Comparison of ENCODE assay signal across 14 cellular contexts in the genomic region with DNA sequence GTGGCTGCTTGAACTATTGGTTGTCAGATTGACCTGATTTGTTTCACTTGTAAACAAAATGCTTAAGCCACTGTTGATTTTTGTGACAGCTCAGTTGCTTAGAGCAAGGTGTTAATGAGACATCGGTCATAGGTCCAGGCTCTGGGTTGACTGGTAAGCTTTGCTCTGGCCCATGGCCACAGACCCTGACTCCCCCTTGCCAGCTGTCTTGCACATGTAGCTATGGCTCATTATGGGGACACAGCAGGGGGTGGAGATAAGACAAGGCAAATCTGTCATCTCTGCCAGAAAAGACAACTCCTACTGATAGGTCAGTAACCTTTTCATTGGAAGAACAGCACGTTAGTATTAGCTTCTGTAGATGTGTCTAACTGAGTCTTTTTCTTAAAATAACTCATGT.
DNase-seq lines count a peak whose midpoint lies in the region; ATAC-seq and TF ChIP-seq lines count a peak whose summit lies in the region.
"Had no signal": no experiment of that assay in that cellular context is flagged by ENCODE, and none has a peak within 500 bp of the region (broad histone marks: within the 10 kb centered on the region; RNA-seq: fewer than 3 reads in every experiment).

No MANE protein-coding gene starts in this region.

- peak overlapping the region; percentile 9; the same call in 1 of the 2 replicates for H4K5ac ChIP-seq in IMR-90 (ENCODE audit: low read depth, low read length)

- peaks cover 38 to 58% (median 39%) of the 10 kb centered on the region in 4 donors for H3K4me1 Mint-ChIP-seq in CD4-positive, CD25-positive, alpha-beta regulatory T cell
- H3K4me1 Mint-ChIP-seq in T-helper 2 cell treated with Interferon-gamma antibody and Interleukin-4, amounts not matched to agents 5 μg/mL and 100 μg/mL, for 36 hours (ENCODE audit: low read depth) = peaks cover 19% of the 10 kb centered on the region

- POLR2A ChIA-PET in IMR-90 (lab: Charles Lee; ENCODE audit: unreplicated experiment) = no interaction called here

- WGBS in IMR-90 (ENCODE audit: extremely low coverage in 2 of 2, insufficient read length in 1 of 2), 2 experiments = no CpG with 5 or more reads among the region's 2 CpGs

- peaks cover 0 to 12% (median 5%) of the 10 kb centered on the region in 7 donors for H3K9me3 Mint-ChIP-seq in CD4-positive, CD25-positive, alpha-beta regulatory T cell
- peaks cover 12% of the 10 kb centered on the region for H3K9me3 Mint-ChIP-seq in T-helper 2 cell treated with Interferon-gamma antibody and Interleukin-4, amounts not matched to agents 5 μg/mL and 100 μg/mL, for 36 hours

- H4K91ac ChIP-seq in IMR-90 (ENCODE audit: insufficient read depth, low read depth, low read length) = peak overlapping the region; percentile 76

- no peak for TF ChIP-seq RAD21 in IMR-90 (IDR thresholded peaks at IDR 0.05; ENCODE audit: low read length)

- H4K20me1 ChIP-seq in IMR-90 (ENCODE audit: insufficient read depth, low read length) = 0 out of 2 replicates have a peak, but pooled peaks cover 2% of the 10 kb centered on the region

- dilution Hi-C loops in IMR-90 (cut with HindIII; ENCODE audit: low sequenced_read_pairs, unreplicated experiment) = no loop called here

- peak overlapping the region; percentile 97 for H2BK15ac ChIP-seq in IMR-90 (ENCODE audit: low read depth, low read length)

- H3K27me3 ChIP-seq in CD4-positive, CD25-positive, alpha-beta regulatory T cell (ENCODE audit: control insufficient read depth, insufficient read depth, low read length) = no peaks in the 10 kb centered on the region
- no peaks in the 10 kb centered on the region for H3K27me3 ChIP-seq in IMR-90 (ENCODE audit: control insufficient read depth, insufficient read depth, low read length)
- no peaks in the 10 kb centered on the region for H3K27me3 ChIP-seq in foreskin keratinocyte
- H3K27me3 ChIP-seq: transverse colon had no signal

- H3K27ac Mint-ChIP-seq in CD4-positive, CD25-positive, alpha-beta regulatory T cell = peak overlapping the region in 2 of 3 donors; percentile 4 to 23
- no peak overlapping the region for H3K27ac Mint-ChIP-seq in T-helper 2 cell treated with Interferon-gamma antibody and Interleukin-4, amounts not matched to agents 5 μg/mL and 100 μg/mL, for 36 hours

- intact Hi-C loops in IMR-90 (cut with micrococcal nuclease) = loop anchor here (10.0 kb wide), 1 partner anchor 313 kb away; the partner anchor contains the start of gene COMTD1

- peaks cover 4 to 12% of the 10 kb centered on the region in 2 experiments for H3K9me3 ChIP-seq in CD4-positive, CD25-positive, alpha-beta regulatory T cell (ENCODE audit: control insufficient read depth in 2 of 2, low read length in 2 of 2)
- H3K9me3 ChIP-seq in IMR-90 (ENCODE audit: control insufficient read depth, insufficient read depth, low read length) = peaks cover 5% of the 10 kb centered on the region
- H3K9me3 ChIP-seq: transverse colon had no signal

- CTCF ChIA-PET in IMR-90 (lab: Yijun Ruan, JAX) = interaction anchor here (0.6 to 0.9 kb wide), 2 partner anchors 12 to 25 kb away, joined by 3 to 4 read pairs; no protein-coding TSS in a partner anchor

- peaks cover 24% of the 10 kb centered on the region for H3K9me1 ChIP-seq in IMR-90 (ENCODE audit: insufficient read depth, low read length)

- H3K36me3 Mint-ChIP-seq in CD4-positive, CD25-positive, alpha-beta regulatory T cell = peaks cover 13% of the 10 kb centered on the region
- peaks cover 12% of the 10 kb centered on the region for H3K36me3 Mint-ChIP-seq in T-helper 2 cell treated with Interferon-gamma antibody and Interleukin-4, amounts not matched to agents 5 μg/mL and 100 μg/mL, for 36 hours (ENCODE audit: low read depth)

- peak overlapping the region; percentile 7 for H3K18ac ChIP-seq in IMR-90 (ENCODE audit: low read depth, low read length)

- no peak for TF ChIP-seq POLR2A in IMR-90 (IDR thresholded peaks at IDR 0.05; ENCODE audit: low read depth, low read length)

- H3K36me3 ChIP-seq in CD4-positive, CD25-positive, alpha-beta regulatory T cell (ENCODE audit: control insufficient read depth, insufficient read depth, low read length) = peaks cover 6% of the 10 kb centered on the region
- no peaks in the 10 kb centered on the region for H3K36me3 ChIP-seq in IMR-90 (ENCODE audit: control insufficient read depth, insufficient read depth, low read length)
- H3K36me3 ChIP-seq: transverse colon had no signal

- no peak overlapping the region for H3K4me3 Mint-ChIP-seq in CD4-positive, CD25-positive, alpha-beta regulatory T cell
- H3K4me3 Mint-ChIP-seq in T-helper 2 cell treated with Interferon-gamma antibody and Interleukin-4, amounts not matched to agents 5 μg/mL and 100 μg/mL, for 36 hours = no peak overlapping the region

- in situ Hi-C loops in IMR-90 (cut with MboI; ENCODE audit: low sequenced_read_pairs) = no loop called here
- in situ Hi-C loops in SK-MEL-5 (cut with HindIII; ENCODE audit: low pct_unique_long_range_greater_than_20kb, low sequenced_read_pairs) = no loop called here

- H3K23ac ChIP-seq in IMR-90 (ENCODE audit: low read depth, low read length) = peak overlapping the region; percentile 86

- H3K9ac ChIP-seq in IMR-90 (ENCODE audit: low read depth, low read length) = no peak overlapping the region

- peak overlapping the region; percentile 47 for H2AK9ac ChIP-seq in IMR-90 (replicated peaks; ENCODE audit: low read depth, low read length, poor library complexity)

- DNase-seq in CD4-positive, CD25-positive, alpha-beta regulatory T cell = no peak
- DNase-seq in IMR-90 = peak; percentile 12
- peak; percentile 44 for DNase-seq in SK-MEL-5 (ENCODE audit: low read depth, low spot score)
- DNase-seq in iPS-NIHi7 (ENCODE audit: extremely low spot score) = peak; percentile 29
- no peak for DNase-seq in NCI-H2196 (lab: John Stamatoyannopoulos, UW; ENCODE audit: unreplicated experiment)
- DNase-seq in foreskin keratinocyte = no peak
- DNase-seq in T-helper 2 cell treated with Interferon-gamma antibody and Interleukin-4, amounts not matched to agents 5 μg/mL and 100 μg/mL, for 36 hours (ENCODE audit: low spot score) = no peak
- no peak for DNase-seq in NK-92 treated with Interleukin-12 subunit alpha and Interleukin-12 subunit beta, amount 100 ng/mL, for 24 hours (lab: John Stamatoyannopoulos, UW)
- DNase-seq: activated T-cell treated with anti-CD3 and anti-CD28 coated beads for 4 hours, aorta, NCI-H1694, transverse colon had no signal

- peak overlapping the region; percentile 84 for H3K14ac ChIP-seq in IMR-90 (replicated peaks; ENCODE audit: low read depth, low read length)

- no peak overlapping the region for H3K27ac ChIP-seq in CD4-positive, CD25-positive, alpha-beta regulatory T cell (ENCODE audit: insufficient read depth, low read length, poor library complexity, severe bottlenecking)
- H3K27ac ChIP-seq in IMR-90 (ENCODE audit: insufficient read depth, low read length) (no peak overlapping the region; the same call in 1 of the 2 replicates), foreskin keratinocyte (no peak overlapping the region)
- H3K27ac ChIP-seq: transverse colon, VCaP had no signal

- H2BK20ac ChIP-seq in IMR-90 (ENCODE audit: low read depth, low read length) = peak overlapping the region; percentile 79

- ATAC-seq in CD4-positive, CD25-positive, alpha-beta regulatory T cell (ENCODE audit: low read depth in 2 of 2) = no peak
- no peak for ATAC-seq in IMR-90 (ENCODE audit: low read depth)
- ATAC-seq in foreskin keratinocyte = no peak
- ATAC-seq: sciatic nerve had no signal

- no peak overlapping the region for H3K56ac ChIP-seq in IMR-90 (ENCODE audit: extremely low read depth, insufficient read depth, low read length)

- no peaks in the 10 kb centered on the region for H3K4me1 ChIP-seq in CD4-positive, CD25-positive, alpha-beta regulatory T cell (ENCODE audit: control insufficient read depth, insufficient read depth, low read length, poor library complexity, severe bottlenecking)
- H3K4me1 ChIP-seq in IMR-90 (ENCODE audit: control insufficient read depth, insufficient read depth, low read length) (peaks cover 25% of the 10 kb centered on the region), foreskin keratinocyte (peaks cover 23% of the 10 kb centered on the region)

- peaks cover 31 to 62% of the 10 kb centered on the region in 2 experiments for H3K79me1 ChIP-seq in IMR-90 (ENCODE audit: low read depth in 1 of 2, low read length in 2 of 2)

- H4K8ac ChIP-seq in IMR-90 (ENCODE audit: low read depth in 2 of 2, low read length in 2 of 2) = peak overlapping the region in 1 of 2 experiments; percentile 53; a peak in 2 of 4 replicates

- H2BK5ac ChIP-seq in IMR-90 (ENCODE audit: low read depth, low read length, poor library complexity, severe bottlenecking) = peak overlapping the region; percentile 57

- BruUV-seq in IMR-90 (replicated peaks; lab: Mats Ljungman, UMichigan) = no TSS peak

- H2AK5ac ChIP-seq in IMR-90 (ENCODE audit: low read depth, low read length) = peak overlapping the region; percentile 83

- no peak overlapping the region for H3K4me3 ChIP-seq in CD4-positive, CD25-positive, alpha-beta regulatory T cell (ENCODE audit: low read depth, low read length)
- H3K4me3 ChIP-seq in IMR-90 (ENCODE audit: insufficient read depth, low read depth, low read length) = no peak overlapping the region
- H3K4me3 ChIP-seq: transverse colon had no signal

- H3K4ac ChIP-seq in IMR-90 (ENCODE audit: low read depth, low read length) = peak overlapping the region; percentile 82

- peak overlapping the region; percentile 97 for H2BK120ac ChIP-seq in IMR-90 (ENCODE audit: low read depth, low read length)

- no peak overlapping the region for H3K4me2 ChIP-seq in IMR-90 (ENCODE audit: low read depth, low read length)

- no peaks in the 10 kb centered on the region for H3K27me3 Mint-ChIP-seq in CD4-positive, CD25-positive, alpha-beta regulatory T cell
- H3K27me3 Mint-ChIP-seq in T-helper 2 cell treated with Interferon-gamma antibody and Interleukin-4, amounts not matched to agents 5 μg/mL and 100 μg/mL, for 36 hours (ENCODE audit: low read depth) = no peaks in the 10 kb centered on the region

- H2AFZ ChIP-seq in IMR-90 (replicated peaks; ENCODE audit: low read length, poor library complexity) = no peak overlapping the region

- TF ChIP-seq CTCF in IMR-90 (conservative IDR thresholded peaks at IDR 0.05; ENCODE audit: low read depth, low read length) (no peak), foreskin keratinocyte (conservative IDR thresholded peaks at IDR 0.05) (no peak)

TF ChIP-seq in IMR-90, 13 proteins besides CTCF, POLR2A, EP300 and RAD21 (continues in another document):
- no peak for TF ChIP-seq MAZ (IDR thresholded peaks at IDR 0.05; ENCODE audit: borderline replicate concordance, low read depth, low read length)
- no peak for TF ChIP-seq CHD1 (IDR thresholded peaks at IDR 0.05; ENCODE audit: low read depth, low read length)
- no peak for TF ChIP-seq SMC3 (IDR thresholded peaks at IDR 0.05; ENCODE audit: low read depth, low read length)
- TF ChIP-seq RFX5 (IDR thresholded peaks at IDR 0.05; ENCODE audit: low read depth, low read length) = no peak
- no peak for TF ChIP-seq BHLHE40 (IDR thresholded peaks at IDR 0.05; ENCODE audit: low read depth, low read length)
- no peak for TF ChIP-seq NFE2L2 (IDR thresholded peaks at IDR 0.05; ENCODE audit: low read depth, low read length)

Comparison
In these comparisons a context has a peak if more than half of its experiments do, and no peak if none do; other contexts are left out.
1. DNase-seq: peak in IMR-90 (single experiment), SK-MEL-5 (single experiment) and iPS-NIHi7 (single experiment); none in CD4-positive, CD25-positive, alpha-beta regulatory T cell (0 of 3), NCI-H2196 (single experiment), foreskin keratinocyte (0 of 2), T-helper 2 cell treated with Interferon-gamma antibody and Interleukin-4, amounts not matched to agents 5 μg/mL and 100 μg/mL, for 36 hours (single experiment) and NK-92 treated with Interleukin-12 subunit alpha and Interleukin-12 subunit beta, amount 100 ng/mL, for 24 hours (single experiment).